In genomic region chrX:49276671-49277519, GRCh38 we compare ENCODE assay signal across 16 cellular contexts. TPM values are rescaled to one million over a fixed set of nuclear protein-coding genes. Genes with fewer than 3 reads are reported as not detected.
A peak's percentile ranks its signal among the peaks of the same experiment; 100 is the strongest.
DNase-seq lines count a peak whose midpoint lies in the region; ATAC-seq lines count a peak whose summit lies in the region.
"Had no signal": no experiment of that assay in that cellular context is flagged by ENCODE, and none has a peak within 500 bp of the region (broad histone marks: within the 10 kb centered on the region; RNA-seq: fewer than 3 reads in every experiment).

No MANE protein-coding gene starts in this region.

- no peaks in the 10 kb centered on the region for H3K27me3 Mint-ChIP-seq in CD4-positive, CD25-positive, alpha-beta regulatory T cell
- no peaks in the 10 kb centered on the region for H3K27me3 Mint-ChIP-seq in activated naive CD8-positive, alpha-beta T cell treated with anti-CD3 and anti-CD28 coated beads, Interleukin-2, amount 50 U/mL, for 24 hours

- H3K9me3 Mint-ChIP-seq in CD4-positive, CD25-positive, alpha-beta regulatory T cell, result no peaks in the 10 kb centered on the region
- no peaks in the 10 kb centered on the region for H3K9me3 Mint-ChIP-seq in activated naive CD8-positive, alpha-beta T cell treated with anti-CD3 and anti-CD28 coated beads, Interleukin-2, amount 50 U/mL, for 24 hours
- H3K9me3 Mint-ChIP-seq: GM23338 had no signal

- no peaks in the 10 kb centered on the region for H3K9me2 ChIP-seq in Karpas-422 (replicated peaks; ENCODE audit: insufficient read depth, low read length)
- H3K9me2 ChIP-seq: SK-N-SH had no signal

- no peaks in the 10 kb centered on the region for H3K9me3 ChIP-seq in CD4-positive, CD25-positive, alpha-beta regulatory T cell (ENCODE audit: control insufficient read depth in 2 of 2, low read length in 2 of 2)
- no peaks in the 10 kb centered on the region for H3K9me3 ChIP-seq in Karpas-422 (ENCODE audit: low read length)
- H3K9me3 ChIP-seq in HAP-1, result no peaks in the 10 kb centered on the region
- H3K9me3 ChIP-seq: SK-N-SH had no signal

- H3K27me3 ChIP-seq in CD4-positive, CD25-positive, alpha-beta regulatory T cell (ENCODE audit: control insufficient read depth, insufficient read depth, low read length), result no peaks in the 10 kb centered on the region
- H3K27me3 ChIP-seq in Karpas-422 (ENCODE audit: low read length) (no peaks in the 10 kb centered on the region), HAP-1 (ENCODE audit: low read depth) (no peaks in the 10 kb centered on the region)

- no peaks in the 10 kb centered on the region for H3K36me3 ChIP-seq in CD4-positive, CD25-positive, alpha-beta regulatory T cell (ENCODE audit: control insufficient read depth, insufficient read depth, low read length)
- H3K36me3 ChIP-seq in Karpas-422 (ENCODE audit: insufficient read depth, low read length), result no peaks in the 10 kb centered on the region
- peaks cover 7% of the 10 kb centered on the region for H3K36me3 ChIP-seq in HAP-1 (replicated peaks)

- peaks cover 85% of the 10 kb centered on the region for H3K4me1 ChIP-seq in CD4-positive, CD25-positive, alpha-beta regulatory T cell (ENCODE audit: control insufficient read depth, insufficient read depth, low read length, poor library complexity, severe bottlenecking)
- H3K4me1 ChIP-seq in Karpas-422 (ENCODE audit: low read length) (no peaks in the 10 kb centered on the region), HAP-1 (peaks cover 9% of the 10 kb centered on the region)

- H3K4me1 Mint-ChIP-seq in CD4-positive, CD25-positive, alpha-beta regulatory T cell, result peaks cover 16 to 92% (median 55%) of the 10 kb centered on the region in 4 donors
- H3K4me1 Mint-ChIP-seq in activated naive CD8-positive, alpha-beta T cell treated with anti-CD3 and anti-CD28 coated beads, Interleukin-2, amount 50 U/mL, for 24 hours, result peaks cover 77% of the 10 kb centered on the region

- no peaks in the 10 kb centered on the region for H4K20me1 ChIP-seq in Karpas-422 (ENCODE audit: insufficient read depth, low read depth, low read length)

- H3K27ac Mint-ChIP-seq in CD4-positive, CD25-positive, alpha-beta regulatory T cell, result peak overlapping the region; percentile 90 to 100 (median 93)
- H3K27ac Mint-ChIP-seq in activated naive CD8-positive, alpha-beta T cell treated with anti-CD3 and anti-CD28 coated beads, Interleukin-2, amount 50 U/mL, for 24 hours, result peak overlapping the region; percentile 87
- H3K27ac Mint-ChIP-seq: GM23338 had no signal

- peaks cover 8% of the 10 kb centered on the region for H3K36me3 Mint-ChIP-seq in CD4-positive, CD25-positive, alpha-beta regulatory T cell
- peaks cover 4% of the 10 kb centered on the region for H3K36me3 Mint-ChIP-seq in activated naive CD8-positive, alpha-beta T cell treated with anti-CD3 and anti-CD28 coated beads, Interleukin-2, amount 50 U/mL, for 24 hours (ENCODE audit: low read depth)

- H3K79me2 ChIP-seq in Karpas-422 (ENCODE audit: low read length), result no peaks in the 10 kb centered on the region

- no peak overlapping the region for H2AFZ ChIP-seq in Karpas-422 (ENCODE audit: low read length)
- H2AFZ ChIP-seq: GM23338 had no signal

- no peak overlapping the region for H3K9ac ChIP-seq in Karpas-422 (ENCODE audit: low read length)
- H3K9ac ChIP-seq: SK-N-SH had no signal

- no peak for ATAC-seq in CD4-positive, CD25-positive, alpha-beta regulatory T cell (ENCODE audit: low read depth in 2 of 2)
- peak; percentile 25 for ATAC-seq in activated naive CD8-positive, alpha-beta T cell treated with anti-CD3 and anti-CD28 coated beads, Interleukin-2, amount 50 U/mL, for 24 hours
- ATAC-seq in GM18868 (IDR thresholded peaks at IDR 0.05; ENCODE audit: unreplicated experiment), result no peak
- ATAC-seq: GM23338 had no signal

- peak in 1 of 3 donors; percentile 58 for DNase-seq in CD4-positive, CD25-positive, alpha-beta regulatory T cell
- DNase-seq in Karpas-422 (peak; percentile 34), iris pigment epithelial cell (ENCODE audit: low read depth) (peak; percentile 11), HAP-1 (ENCODE audit: low spot score in 2 of 2) (no peak), germinal center (ENCODE audit: low spot score) (no peak), dermis blood vessel endothelial cell (no peak)
- no peak for DNase-seq in activated naive CD8-positive, alpha-beta T cell treated with anti-CD3 and anti-CD28 coated beads, Interleukin-2, amount 50 U/mL, for 24 hours
- DNase-seq: kidney, NCI-H1417, NCI-H774, SK-N-SH had no signal

- H3K4me3 Mint-ChIP-seq in CD4-positive, CD25-positive, alpha-beta regulatory T cell, result peak overlapping the region; percentile 71 to 91 (median 82)
- H3K4me3 Mint-ChIP-seq in activated naive CD8-positive, alpha-beta T cell treated with anti-CD3 and anti-CD28 coated beads, Interleukin-2, amount 50 U/mL, for 24 hours, result peak overlapping the region; percentile 14
- H3K4me3 Mint-ChIP-seq: GM23338 had no signal

- in situ Hi-C loops in HAP-1 (cut with MboI; ENCODE audit: low sequenced_read_pairs), result no loop called here

- no peak overlapping the region for H3K4me2 ChIP-seq in Karpas-422 (ENCODE audit: low read depth, low read length, poor library complexity, severe bottlenecking)
- H3K4me2 ChIP-seq: GM23338, SK-N-SH had no signal

- H3K4me3 ChIP-seq in CD4-positive, CD25-positive, alpha-beta regulatory T cell (ENCODE audit: low read depth, low read length), result peak overlapping the region; percentile 69
- H3K4me3 ChIP-seq in Karpas-422 (ENCODE audit: low read length) (no peak overlapping the region), HAP-1 (no peak overlapping the region)
- H3K4me3 ChIP-seq: GM23338 had no signal

- H3K27ac ChIP-seq in CD4-positive, CD25-positive, alpha-beta regulatory T cell (ENCODE audit: insufficient read depth, low read length, poor library complexity, severe bottlenecking), result peak overlapping the region; percentile 97
- no peak overlapping the region for H3K27ac ChIP-seq in Karpas-422 (ENCODE audit: low read length)
- H3K27ac ChIP-seq: C4-2B had no signal

RNA-seq across cellular contexts. Expression of gene PPP1R3F, which starts 7.3 kb away (rescaled TPM):
- total RNA-seq in CD4-positive, CD25-positive, alpha-beta regulatory T cell, result 19.4 TPM
- polyA plus RNA-seq in CD4-positive, CD25-positive, alpha-beta regulatory T cell, result 10 to 100 TPM; 11.8 to 28.0 (median 15.1) TPM
- 0.19 and 1.0 TPM in 2 replicates for total RNA-seq in Karpas-422 (2014; rRNA removed; shearing (Covaris generic); ENCODE audit: low replicate concordance)
- total RNA-seq in dermis blood vessel endothelial cell, result 1.8 and 3.7 TPM in 2 replicates

RNA-seq across cellular contexts. Expression of gene FOXP3, which starts 12.4 kb away (rescaled TPM):
- 198 TPM for total RNA-seq in CD4-positive, CD25-positive, alpha-beta regulatory T cell
- polyA plus RNA-seq in CD4-positive, CD25-positive, alpha-beta regulatory T cell, result 100 to 1,000 TPM; 154 to 190 (median 172) TPM
- 0.07 TPM in 1 of 2 replicates, not detected in the other for total RNA-seq in Karpas-422 (2014; rRNA removed; shearing (Covaris generic); ENCODE audit: low replicate concordance)
- 0.17 TPM in 1 of 2 replicates, not detected in the other for total RNA-seq in dermis blood vessel endothelial cell
- total RNA-seq: bronchial epithelial cell, HT1080 had no signal

RNA-seq across cellular contexts. Expression of gene GAGE10, which starts 26.6 kb away (rescaled TPM):
- total RNA-seq in CD4-positive, CD25-positive, alpha-beta regulatory T cell, result not detected
- not detected for polyA plus RNA-seq in CD4-positive, CD25-positive, alpha-beta regulatory T cell
- not detected in 2 replicates for total RNA-seq in Karpas-422 (2014; rRNA removed; shearing (Covaris generic); ENCODE audit: low replicate concordance)
- not detected in 2 replicates for total RNA-seq in dermis blood vessel endothelial cell
- total RNA-seq: bronchial epithelial cell, GM23338, HT1080, kidney had no signal
- polyA plus RNA-seq: GM23338, SK-N-SH had no signal

RNA-seq across cellular contexts. Expression of gene CCDC22, which starts 41.6 kb away (rescaled TPM):
- total RNA-seq in CD4-positive, CD25-positive, alpha-beta regulatory T cell, result 18.3 TPM
- polyA plus RNA-seq in CD4-positive, CD25-positive, alpha-beta regulatory T cell, result 10 to 100 TPM; 18.8 to 34.6 (median 28.0) TPM
- 25.9 and 30.0 TPM in 2 replicates for total RNA-seq in Karpas-422 (2014; rRNA removed; shearing (Covaris generic); ENCODE audit: low replicate concordance)
- 9.7 and 12.2 TPM in 2 replicates for total RNA-seq in dermis blood vessel endothelial cell

RNA-seq across cellular contexts. Expression of gene CACNA1F, which starts 43.8 kb away (rescaled TPM):
- total RNA-seq in CD4-positive, CD25-positive, alpha-beta regulatory T cell, result 0.69 TPM
- polyA plus RNA-seq in CD4-positive, CD25-positive, alpha-beta regulatory T cell, result not detected
- not detected in 2 replicates for total RNA-seq in Karpas-422 (2014; rRNA removed; shearing (Covaris generic); ENCODE audit: low replicate concordance)
- total RNA-seq in dermis blood vessel endothelial cell, result under 0.01 and 0.05 TPM in 2 replicates
- total RNA-seq: HT1080 had no signal
- polyA plus RNA-seq: SK-N-SH had no signal

Comparison
In these comparisons a context has a peak if more than half of its experiments do, and no peak if none do; other contexts are left out.
1. DNase-seq: peak in Karpas-422 (single experiment) and iris pigment epithelial cell (single experiment); none in activated naive CD8-positive, alpha-beta T cell treated with anti-CD3 and anti-CD28 coated beads, Interleukin-2, amount 50 U/mL, for 24 hours (single experiment), HAP-1 (0 of 2), germinal center (single experiment) and dermis blood vessel endothelial cell (single experiment).
2. RNA of gene FOXP3, which starts 12.4 kb away (total RNA-seq): 198 TPM in CD4-positive, CD25-positive, alpha-beta regulatory T cell (single experiment); 0.17 TPM in dermis blood vessel endothelial cell and 0.07 TPM in Karpas-422; every median in the first group is over 100 times any median in the second.